21 cellular contexts compared by ENCODE assay signal in the genomic region with DNA sequence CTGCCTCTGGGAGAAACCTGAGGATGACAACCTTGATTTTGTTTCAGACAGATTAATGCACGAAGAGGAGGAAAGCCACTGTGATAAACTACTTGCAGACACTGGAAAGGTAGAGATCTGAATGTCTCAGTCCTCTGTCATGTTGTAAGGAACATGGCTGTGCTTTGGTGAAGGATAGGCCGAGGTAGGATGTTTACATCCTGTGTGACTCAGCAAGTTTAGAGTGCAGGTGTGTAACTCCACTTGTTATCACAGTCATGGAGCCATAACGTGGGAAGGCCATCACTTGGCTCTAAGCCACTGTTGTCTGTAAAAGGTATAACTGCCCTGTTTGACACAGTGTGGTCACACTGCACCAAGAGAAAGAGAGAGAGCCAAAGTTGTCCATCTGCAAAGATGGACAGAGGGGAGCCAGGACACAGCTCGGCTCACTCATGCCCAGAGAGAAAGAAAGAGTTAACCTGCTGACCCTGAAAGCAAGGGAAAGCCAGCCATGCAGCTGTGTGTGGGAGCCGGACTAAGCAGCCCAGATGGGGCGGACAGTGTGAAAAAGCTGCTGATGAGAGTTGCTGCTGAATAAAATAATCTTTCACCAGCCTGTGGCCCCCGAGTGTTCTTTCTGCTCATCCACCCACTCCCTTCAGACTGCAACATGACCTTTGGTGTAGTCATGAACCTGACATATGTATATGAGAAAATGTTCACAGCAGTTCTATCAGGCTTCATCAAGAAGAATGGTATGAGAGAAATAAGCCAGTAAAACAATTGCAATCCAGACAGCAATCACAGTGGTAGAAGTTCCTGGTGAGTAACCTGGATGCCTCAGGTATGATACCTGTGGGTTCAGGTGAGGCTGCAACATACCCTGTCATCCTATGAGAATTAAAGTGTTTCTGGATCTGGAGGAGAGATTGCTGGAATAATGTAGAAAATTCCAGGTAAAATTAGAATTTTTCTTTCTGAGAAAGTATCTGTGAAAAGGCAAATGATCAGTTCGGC.
A peak's percentile ranks its signal among the peaks of the same experiment; 100 is the strongest.
DNase-seq lines count a peak whose midpoint lies in the region; ATAC-seq and TF ChIP-seq lines count a peak whose summit lies in the region.
"Had no signal": no experiment of that assay in that cellular context is flagged by ENCODE, and none has a peak within 500 bp of the region (broad histone marks: within the 10 kb centered on the region; RNA-seq: fewer than 3 reads in every experiment).

No MANE protein-coding gene starts in this region.

- no peaks in the 10 kb centered on the region for H3K9me3 Mint-ChIP-seq in stimulated activated effector memory CD8-positive, alpha-beta T cell treated with anti-CD3 and anti-CD28 coated beads, Interleukin-12 subunit alpha, Interleukin-12 subunit beta, amount 100 ng/mL, for 72 hours
- H3K9me3 Mint-ChIP-seq in stimulated activated naive CD8-positive, alpha-beta T cell treated with anti-CD3 and anti-CD28 coated beads, Interleukin-15, amount 100 ng/mL, for 72 hours = no peaks in the 10 kb centered on the region
- H3K9me3 Mint-ChIP-seq: activated naive CD4-positive, alpha-beta T cell treated with anti-CD3 and anti-CD28 coated beads, Interleukin-2, amount 50 U/mL, for 24 hours; activated T-cell treated with anti-CD3 and anti-CD28 coated beads, Interleukin-2, amount 50 U/mL, for 72 hours had no signal

- H3K27ac Mint-ChIP-seq in stimulated activated effector memory CD8-positive, alpha-beta T cell treated with anti-CD3 and anti-CD28 coated beads, Interleukin-12 subunit alpha, Interleukin-12 subunit beta, amount 100 ng/mL, for 72 hours = no peak overlapping the region
- H3K27ac Mint-ChIP-seq in stimulated activated naive CD8-positive, alpha-beta T cell treated with anti-CD3 and anti-CD28 coated beads, Interleukin-15, amount 100 ng/mL, for 72 hours = peak overlapping the region in 1 of 2 donors; percentile 90
- H3K27ac Mint-ChIP-seq: activated naive CD4-positive, alpha-beta T cell treated with anti-CD3 and anti-CD28 coated beads, Interleukin-2, amount 50 U/mL, for 24 hours; activated T-cell treated with anti-CD3 and anti-CD28 coated beads, Interleukin-2, amount 50 U/mL, for 72 hours; CD14-positive monocyte; effector memory CD8-positive, alpha-beta T cell; IgD-negative memory B cell had no signal

- no peak overlapping the region for H3K4me3 ChIP-seq in fibroblast of villous mesenchyme (ENCODE audit: low read depth, low read length)
- H3K4me3 ChIP-seq: lung, thyroid gland had no signal

- H3K27me3 Mint-ChIP-seq in stimulated activated naive CD8-positive, alpha-beta T cell treated with anti-CD3 and anti-CD28 coated beads, Interleukin-15, amount 100 ng/mL, for 72 hours = no peaks in the 10 kb centered on the region
- H3K27me3 Mint-ChIP-seq: IgD-negative memory B cell had no signal

- no peak for TF ChIP-seq CTCF in fibroblast of villous mesenchyme (IDR thresholded peaks at IDR 0.05; ENCODE audit: insufficient read depth, low read depth, low read length)

- peak; percentile 19 for ATAC-seq in stimulated activated effector memory CD8-positive, alpha-beta T cell treated with anti-CD3 and anti-CD28 coated beads, Interleukin-12 subunit alpha, Interleukin-12 subunit beta, amount 100 ng/mL, for 72 hours
- ATAC-seq in stimulated activated naive CD8-positive, alpha-beta T cell treated with anti-CD3 and anti-CD28 coated beads, Interleukin-15, amount 100 ng/mL, for 72 hours = no peak
- ATAC-seq: activated T-cell treated with anti-CD3 and anti-CD28 coated beads, Interleukin-2, amount 50 U/mL, for 72 hours; effector memory CD8-positive, alpha-beta T cell had no signal

- DNase-seq in SHP77 (lab: John Stamatoyannopoulos, UW) (peak; percentile 17 to 39), SHP77 treated with DMSO at 0.1 percent for 48 hours (lab: John Stamatoyannopoulos, UW) (no peak), SK-N-DZ (ENCODE audit: low spot score) (peak; percentile 74), fibroblast of villous mesenchyme (ENCODE audit: low read depth) (peak; percentile 27), inferior parietal cortex (ENCODE audit: extremely low spot score) (no peak)
- DNase-seq in stimulated activated effector memory CD8-positive, alpha-beta T cell treated with anti-CD3 and anti-CD28 coated beads, Interleukin-12 subunit alpha, Interleukin-12 subunit beta, amount 100 ng/mL, for 72 hours (ENCODE audit: low spot score in 2 of 2) = no peak
- no peak for DNase-seq in stimulated activated CD4-positive, alpha-beta T cell treated with anti-CD3 and anti-CD28 coated beads, Interleukin-4, amount 100 ng/mL, for 24 hours
- DNase-seq in stimulated activated naive CD8-positive, alpha-beta T cell treated with anti-CD3 and anti-CD28 coated beads, Interleukin-15, amount 100 ng/mL, for 72 hours = no peak
- DNase-seq: activated T-cell treated with anti-CD3 and anti-CD28 coated beads, Interleukin-2, amount 50 U/mL, for 72 hours; DMS 273 treated with DMSO at 0.1 percent for 48 hours; effector memory CD8-positive, alpha-beta T cell; head of caudate nucleus; NCI-H1694 treated with DMSO at 0.1 percent for 48 hours; nucleus accumbens; stimulated activated naive CD4-positive, alpha-beta T cell; SW 1271; thyroid gland had no signal

- no peaks in the 10 kb centered on the region for H3K36me3 Mint-ChIP-seq in stimulated activated effector memory CD8-positive, alpha-beta T cell treated with anti-CD3 and anti-CD28 coated beads, Interleukin-12 subunit alpha, Interleukin-12 subunit beta, amount 100 ng/mL, for 72 hours
- H3K36me3 Mint-ChIP-seq: activated naive CD4-positive, alpha-beta T cell treated with anti-CD3 and anti-CD28 coated beads, Interleukin-2, amount 50 U/mL, for 24 hours; CD14-positive monocyte; IgD-negative memory B cell had no signal

- no peaks in the 10 kb centered on the region for H3K4me1 Mint-ChIP-seq in stimulated activated effector memory CD8-positive, alpha-beta T cell treated with anti-CD3 and anti-CD28 coated beads, Interleukin-12 subunit alpha, Interleukin-12 subunit beta, amount 100 ng/mL, for 72 hours
- peaks cover 5% of the 10 kb centered on the region for H3K4me1 Mint-ChIP-seq in stimulated activated naive CD8-positive, alpha-beta T cell treated with anti-CD3 and anti-CD28 coated beads, Interleukin-15, amount 100 ng/mL, for 72 hours
- H3K4me1 Mint-ChIP-seq: activated naive CD4-positive, alpha-beta T cell treated with anti-CD3 and anti-CD28 coated beads, Interleukin-2, amount 50 U/mL, for 24 hours; CD14-positive monocyte; IgD-negative memory B cell had no signal

- no peak overlapping the region for H3K4me3 Mint-ChIP-seq in stimulated activated effector memory CD8-positive, alpha-beta T cell treated with anti-CD3 and anti-CD28 coated beads, Interleukin-12 subunit alpha, Interleukin-12 subunit beta, amount 100 ng/mL, for 72 hours
- no peak overlapping the region for H3K4me3 Mint-ChIP-seq in stimulated activated naive CD8-positive, alpha-beta T cell treated with anti-CD3 and anti-CD28 coated beads, Interleukin-15, amount 100 ng/mL, for 72 hours
- H3K4me3 Mint-ChIP-seq: activated naive CD4-positive, alpha-beta T cell treated with anti-CD3 and anti-CD28 coated beads, Interleukin-2, amount 50 U/mL, for 24 hours; activated T-cell treated with anti-CD3 and anti-CD28 coated beads, Interleukin-2, amount 50 U/mL, for 72 hours; CD14-positive monocyte; effector memory CD8-positive, alpha-beta T cell; IgD-negative memory B cell had no signal

Comparison
In these comparisons a context has a peak if more than half of its experiments do, and no peak if none do; other contexts are left out.
1. DNase-seq: peak in SHP77 (2 of 2), SK-N-DZ (single experiment) and fibroblast of villous mesenchyme (single experiment); none in SHP77 treated with DMSO at 0.1 percent for 48 hours (single experiment), stimulated activated effector memory CD8-positive, alpha-beta T cell treated with anti-CD3 and anti-CD28 coated beads, Interleukin-12 subunit alpha, Interleukin-12 subunit beta, amount 100 ng/mL, for 72 hours (0 of 2), inferior parietal cortex (single experiment), stimulated activated CD4-positive, alpha-beta T cell treated with anti-CD3 and anti-CD28 coated beads, Interleukin-4, amount 100 ng/mL, for 24 hours (single experiment) and stimulated activated naive CD8-positive, alpha-beta T cell treated with anti-CD3 and anti-CD28 coated beads, Interleukin-15, amount 100 ng/mL, for 72 hours (0 of 2).